Comparison of ENCODE assay signal across 12 cellular contexts in genomic region chr9:133989554-133990365, GRCh38. TPM values are rescaled to one million over a fixed set of nuclear protein-coding genes. Genes with fewer than 3 reads are reported as not detected.
DNase-seq lines count a peak whose midpoint lies in the region; ATAC-seq, FAIRE-seq and TF ChIP-seq lines count a peak whose summit lies in the region.
"Had no signal": no experiment of that assay in that cellular context is flagged by ENCODE, and none has a peak within 500 bp of the region (broad histone marks: within the 10 kb centered on the region; RNA-seq: fewer than 3 reads in every experiment).

No MANE protein-coding gene starts in this region.

- peak overlapping the region; percentile 98 for H3K4me3 Mint-ChIP-seq in neural crest cell
- no peak overlapping the region for H3K4me3 Mint-ChIP-seq in activated CD4-positive, alpha-beta T cell treated with anti-CD3 and anti-CD28 coated beads for 36 hours

- CTCF ChIA-PET in endothelial cell of umbilical vein (lab: Charles Lee): interaction anchor here (1.3 kb wide), 1 partner anchor 145 kb away, joined by 3 read pairs; no protein-coding TSS in a partner anchor
- CTCF ChIA-PET in activated CD4-positive, alpha-beta T cell treated with anti-CD3 and anti-CD28 coated beads for 36 hours (lab: Charles Lee): no interaction called here

- H3K27me3 ChIP-seq in BLaER1 treated with 17β-estradiol and CSF1 and Interleukin-3, amounts not matched to agents 10 nM and 100 nM: no peaks in the 10 kb centered on the region; a peak in 2 of 22 replicates
- H3K27me3 ChIP-seq in endothelial cell of umbilical vein (ENCODE audit: control insufficient read depth in 2 of 2, insufficient read depth in 2 of 2, low read length in 2 of 2): no peaks in the 10 kb centered on the region

- H3K79me2 ChIP-seq in endothelial cell of umbilical vein (ENCODE audit: control insufficient read depth, insufficient read depth, low read length): peaks cover 65% of the 10 kb centered on the region

- no peaks in the 10 kb centered on the region for H3K9me3 ChIP-seq in BLaER1 treated with 17β-estradiol and CSF1 and Interleukin-3, amounts not matched to agents 10 nM and 100 nM (replicated peaks in 1 of 11)
- H3K9me3 ChIP-seq in endothelial cell of umbilical vein (replicated peaks; ENCODE audit: control insufficient read depth, insufficient read depth, low read length): no peaks in the 10 kb centered on the region

- H3K4me3 ChIP-seq in BLaER1 treated with 17β-estradiol and CSF1 and Interleukin-3, amounts not matched to agents 10 nM and 100 nM: peak overlapping the region; percentile 65 to 94 (median 88); a peak in 16 of 20 replicates
- peak overlapping the region; percentile 80; the same call in 1 of the 2 replicates for H3K4me3 ChIP-seq in LNCaP clone FGC (ENCODE audit: low read depth, low read length)
- no peak overlapping the region for H3K4me3 ChIP-seq in endothelial cell of umbilical vein (replicated peaks in 1 of 3; ENCODE audit: insufficient read depth in 1 of 3, low read depth in 1 of 3, low read length in 3 of 3)

- H3K36me3 ChIP-seq in BLaER1 treated with 17β-estradiol and CSF1 and Interleukin-3, amounts not matched to agents 10 nM and 100 nM: no peaks in the 10 kb centered on the region
- H3K36me3 ChIP-seq in endothelial cell of umbilical vein (ENCODE audit: control insufficient read depth in 2 of 2, extremely low read depth in 1 of 2, insufficient read depth in 2 of 2, low read length in 2 of 2): no peaks in the 10 kb centered on the region

- H4K20me1 ChIP-seq in BLaER1 treated with 17β-estradiol and CSF1 and Interleukin-3, amounts not matched to agents 10 nM and 100 nM: peaks cover 40 to 86% (median 78%) of the 10 kb centered on the region in 11 experiments; a peak in 21 of 22 replicates
- no peaks in the 10 kb centered on the region for H4K20me1 ChIP-seq in endothelial cell of umbilical vein (replicated peaks; ENCODE audit: control insufficient read depth, extremely low read depth, insufficient read depth, low read length)

- no peaks in the 10 kb centered on the region for H3K36me3 Mint-ChIP-seq in neural crest cell (ENCODE audit: low read depth)
- H3K36me3 Mint-ChIP-seq in activated CD4-positive, alpha-beta T cell treated with anti-CD3 and anti-CD28 coated beads for 36 hours (ENCODE audit: low read depth): no peaks in the 10 kb centered on the region

- H2AFZ ChIP-seq in endothelial cell of umbilical vein (ENCODE audit: low read depth, low read length): no peak overlapping the region

- POLR2A ChIA-PET in endothelial cell of umbilical vein (lab: Charles Lee): no interaction called here
- POLR2A ChIA-PET in activated CD4-positive, alpha-beta T cell treated with anti-CD3 and anti-CD28 coated beads for 36 hours (lab: Charles Lee): no interaction called here

- peaks cover 36 to 67% (median 53%) of the 10 kb centered on the region in 10 experiments for H3K4me1 ChIP-seq in BLaER1 treated with 17β-estradiol and CSF1 and Interleukin-3, amounts not matched to agents 10 nM and 100 nM
- H3K4me1 ChIP-seq in endothelial cell of umbilical vein (ENCODE audit: control insufficient read depth, extremely low read depth, insufficient read depth, low read length): peaks cover 15% of the 10 kb centered on the region

- 0 out of 22 replicates have a peak overlapping the region, but pooled peaks of 2 of the 11 experiments have one; percentile 9 to 17 for H3K27ac ChIP-seq in BLaER1 treated with 17β-estradiol and CSF1 and Interleukin-3, amounts not matched to agents 10 nM and 100 nM
- H3K27ac ChIP-seq in endothelial cell of umbilical vein (ENCODE audit: insufficient read depth, low read depth, low read length): peak overlapping the region; percentile 1

- BruUV-seq in endothelial cell of umbilical vein (replicated peaks; lab: Mats Ljungman, UMichigan): no TSS peak

- H3K27me3 Mint-ChIP-seq in neural crest cell (ENCODE audit: low read depth): no peaks in the 10 kb centered on the region
- peaks cover 3% of the 10 kb centered on the region for H3K27me3 Mint-ChIP-seq in activated CD4-positive, alpha-beta T cell treated with anti-CD3 and anti-CD28 coated beads for 36 hours

- no peaks in the 10 kb centered on the region for H3K9me3 Mint-ChIP-seq in neural crest cell
- no peaks in the 10 kb centered on the region for H3K9me3 Mint-ChIP-seq in activated CD4-positive, alpha-beta T cell treated with anti-CD3 and anti-CD28 coated beads for 36 hours (ENCODE audit: low read depth)

- no peak for TF ChIP-seq POLR2A in endothelial cell of umbilical vein (IDR thresholded peaks at IDR 0.05; ENCODE audit: low read depth, low read length)

- H3K9ac ChIP-seq in BLaER1 treated with 17β-estradiol and CSF1 and Interleukin-3, amounts not matched to agents 10 nM and 100 nM: peak overlapping the region; percentile 76 to 94 (median 87); a peak in 15 of 22 replicates
- H3K9ac ChIP-seq in endothelial cell of umbilical vein (replicated peaks; ENCODE audit: extremely low read depth, insufficient read depth, low read length): no peak overlapping the region

- intact Hi-C loops in endothelial cell of umbilical vein (cut with micrococcal nuclease): loop anchor here (2.0 to 5.0 kb wide), 3 partner anchors 29 to 142 kb away; no protein-coding TSS in a partner anchor
- intact Hi-C loops in activated CD4-positive, alpha-beta T cell treated with anti-CD3 and anti-CD28 coated beads for 36 hours (cut with DNase I, micrococcal nuclease): loop anchor here in 1 of 2 experiments (5.0 to 10.0 kb wide), 3 partner anchors 382 to 615 kb away; partner anchors contain the start of genes FAM163B, STKLD1 and SURF4

- no peak overlapping the region for H3K27ac Mint-ChIP-seq in neural crest cell (ENCODE audit: unreplicated experiment)
- no peak overlapping the region for H3K27ac Mint-ChIP-seq in activated CD4-positive, alpha-beta T cell treated with anti-CD3 and anti-CD28 coated beads for 36 hours

- no peak for TF ChIP-seq CTCF in LNCaP clone FGC (IDR thresholded peaks at IDR 0.05; ENCODE audit: control insufficient read depth, extremely low read depth, insufficient read depth)
- no peak for TF ChIP-seq CTCF in endothelial cell of umbilical vein (IDR thresholded peaks at IDR 0.05; ENCODE audit: extremely low read depth in 1 of 2, insufficient read depth in 1 of 2, low read depth in 1 of 2, low read length in 2 of 2)
- no peak for TF ChIP-seq CTCF in neural crest cell (conservative IDR thresholded peaks at IDR 0.05)

- no peak for ATAC-seq in HG03565 (IDR thresholded peaks at IDR 0.05; ENCODE audit: unreplicated experiment)
- ATAC-seq in activated CD4-positive, alpha-beta T cell treated with anti-CD3 and anti-CD28 coated beads for 36 hours: no peak

- peak overlapping the region; percentile 94 to 100 (median 99) for H3K4me2 ChIP-seq in BLaER1 treated with 17β-estradiol and CSF1 and Interleukin-3, amounts not matched to agents 10 nM and 100 nM
- H3K4me2 ChIP-seq in endothelial cell of umbilical vein (ENCODE audit: insufficient read depth, low read length): peak overlapping the region; percentile 42

- DNase-seq in LNCaP clone FGC (ENCODE audit: low read depth) (no peak), endothelial cell of umbilical vein (ENCODE audit: low read depth, low spot score) (no peak), neural crest cell (ENCODE audit: low read depth, low spot score) (no peak), NCI-H226 (no peak)
- no peak for DNase-seq in activated CD4-positive, alpha-beta T cell treated with anti-CD3 and anti-CD28 coated beads for 4 hours
- no peak for DNase-seq in activated CD4-positive, alpha-beta T cell treated with anti-CD3 and anti-CD28 coated beads for 36 hours
- DNase-seq: activated effector memory CD4-positive, alpha-beta T cell treated with Interleukin-2 at 50 U/mL for 16 hours; NCI-H526 treated with DMSO at 0.1 percent for 48 hours; stimulated activated CD4-positive, alpha-beta T cell treated with anti-CD3 and anti-CD28 coated beads, Interleukin-2, amount 100 ng/mL, for 24 hours had no signal

- no peak for FAIRE-seq in endothelial cell of umbilical vein (lab: Jason Lieb, UNC)
- FAIRE-seq: HTR-8/SVneo had no signal

- no peaks in the 10 kb centered on the region for H3K9me1 ChIP-seq in endothelial cell of umbilical vein (replicated peaks; ENCODE audit: control insufficient read depth, extremely low read depth, insufficient read depth, low read length)

- dilution Hi-C loops in endothelial cell of umbilical vein (cut with MboI; ENCODE audit: extremely low pct_ligation_motif_present, low sequenced_read_pairs): no loop called here

- peaks cover 46% of the 10 kb centered on the region for H3K4me1 Mint-ChIP-seq in neural crest cell
- H3K4me1 Mint-ChIP-seq in activated CD4-positive, alpha-beta T cell treated with anti-CD3 and anti-CD28 coated beads for 36 hours: peaks cover 2% of the 10 kb centered on the region

TF ChIP-seq in endothelial cell of umbilical vein, 7 proteins besides CTCF, POLR2A, EP300 and RAD21 (continues in another document):
- TF ChIP-seq POLR2AphosphoS5 (IDR thresholded peaks at IDR 0.05; ENCODE audit: insufficient read depth, low read depth, low read length): no peak
- no peak for TF ChIP-seq JUN (IDR thresholded peaks at IDR 0.05; ENCODE audit: borderline replicate concordance, insufficient read depth, insufficient read length, low read depth)
- TF ChIP-seq GATA2 (IDR thresholded peaks at IDR 0.05; ENCODE audit: insufficient read depth, insufficient read length, low read depth, low read length): no peak

RNA-seq across cellular contexts. Expression of gene VAV2, which starts 2.4 kb away (rescaled TPM):
- total RNA-seq in endothelial cell of umbilical vein (29.9 and 30.6 TPM in 2 replicates), neural crest cell (40.6 and 47.0 TPM in 2 replicates)
- 8.6 and 10.6 TPM in 2 replicates for polyA plus RNA-seq in endothelial cell of umbilical vein
- polyA plus RNA-seq in endothelial cell of umbilical vein (2011; cell fraction: cytosol; rRNA removed): 14.4 and 14.8 TPM in 2 replicates
- 32.0 and 32.3 TPM in 2 replicates for polyA plus RNA-seq in endothelial cell of umbilical vein (2011; cell fraction: nucleus; rRNA removed)
- polyA plus RNA-seq in endothelial cell of umbilical vein (2012): 18.8 and 23.8 TPM in 2 replicates
- polyA minus RNA-seq in endothelial cell of umbilical vein: 22.5 and 22.6 TPM in 2 replicates
- polyA minus RNA-seq in endothelial cell of umbilical vein (2011; cell fraction: cytosol; rRNA and poly(A)+ RNA removed): 24.8 TPM
- 18.1 TPM in 2 replicates for polyA minus RNA-seq in endothelial cell of umbilical vein (2011; cell fraction: nucleus; rRNA and poly(A)+ RNA removed)
- 1 to 10 TPM; 5.1 to 6.5 TPM for total RNA-seq in activated CD4-positive, alpha-beta T cell treated with anti-CD3 and anti-CD28 coated beads for 36 hours

RNA-seq across cellular contexts. Expression of gene BRD3OS, which starts 35.5 kb away (rescaled TPM):
- total RNA-seq in endothelial cell of umbilical vein (15.4 and 18.2 TPM in 2 replicates), neural crest cell (25.9 and 30.7 TPM in 2 replicates)
- polyA plus RNA-seq in endothelial cell of umbilical vein: 10.6 and 11.9 TPM in 2 replicates
- 11.8 and 13.1 TPM in 2 replicates for polyA plus RNA-seq in endothelial cell of umbilical vein (2011; cell fraction: cytosol; rRNA removed)
- 7.0 and 8.3 TPM in 2 replicates for polyA plus RNA-seq in endothelial cell of umbilical vein (2011; cell fraction: nucleus; rRNA removed)
- polyA plus RNA-seq in endothelial cell of umbilical vein (2012): 13.4 and 13.5 TPM in 2 replicates
- 6.8 and 10.0 TPM in 2 replicates for polyA minus RNA-seq in endothelial cell of umbilical vein
- 8.9 TPM for polyA minus RNA-seq in endothelial cell of umbilical vein (2011; cell fraction: cytosol; rRNA and poly(A)+ RNA removed)
- polyA minus RNA-seq in endothelial cell of umbilical vein (2011; cell fraction: nucleus; rRNA and poly(A)+ RNA removed): 2.3 and 4.9 TPM in 2 replicates
- 10 to 100 TPM; 15.1 to 18.0 TPM for total RNA-seq in activated CD4-positive, alpha-beta T cell treated with anti-CD3 and anti-CD28 coated beads for 36 hours

Comparison
In these comparisons a context has a peak if more than half of its experiments do, and no peak if none do; other contexts are left out.
1. H3K4me3 ChIP-seq: peak in BLaER1 treated with 17β-estradiol and CSF1 and Interleukin-3, amounts not matched to agents 10 nM and 100 nM (10 of 10) and LNCaP clone FGC (single experiment); none in endothelial cell of umbilical vein (0 of 3).